In the genomic region with DNA sequence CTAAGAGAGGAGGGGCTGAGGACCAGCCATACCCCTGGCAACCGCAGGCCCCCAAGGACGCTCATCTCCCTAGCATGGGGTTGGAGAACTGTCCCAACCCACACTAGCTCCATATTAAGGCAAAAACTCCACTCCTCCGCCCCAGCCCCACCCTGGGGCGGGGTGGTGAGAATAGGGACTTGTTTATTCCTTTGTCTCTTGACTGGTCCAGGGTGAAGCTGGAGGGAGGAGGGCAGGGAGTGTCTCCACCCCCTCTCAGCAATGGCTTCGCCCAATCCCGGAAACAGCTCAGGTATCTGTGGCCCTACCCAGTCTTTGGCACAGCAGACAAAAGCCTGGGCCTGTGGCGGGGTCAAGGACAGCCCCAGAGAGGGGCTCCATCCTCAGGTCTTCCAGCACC, we compare ENCODE assay signal across 1 cellular context.
TF ChIP-seq lines count a peak whose summit lies in the region.

No MANE protein-coding gene starts in this region.

TF ChIP-seq in K562, 482 proteins besides CTCF, POLR2A, EP300 and RAD21:
- TF ChIP-seq ATF7 (IDR thresholded peaks at IDR 0.05), result peak; percentile 58; the same call in 1 of the 2 replicates
- TF ChIP-seq, protein P1, sequence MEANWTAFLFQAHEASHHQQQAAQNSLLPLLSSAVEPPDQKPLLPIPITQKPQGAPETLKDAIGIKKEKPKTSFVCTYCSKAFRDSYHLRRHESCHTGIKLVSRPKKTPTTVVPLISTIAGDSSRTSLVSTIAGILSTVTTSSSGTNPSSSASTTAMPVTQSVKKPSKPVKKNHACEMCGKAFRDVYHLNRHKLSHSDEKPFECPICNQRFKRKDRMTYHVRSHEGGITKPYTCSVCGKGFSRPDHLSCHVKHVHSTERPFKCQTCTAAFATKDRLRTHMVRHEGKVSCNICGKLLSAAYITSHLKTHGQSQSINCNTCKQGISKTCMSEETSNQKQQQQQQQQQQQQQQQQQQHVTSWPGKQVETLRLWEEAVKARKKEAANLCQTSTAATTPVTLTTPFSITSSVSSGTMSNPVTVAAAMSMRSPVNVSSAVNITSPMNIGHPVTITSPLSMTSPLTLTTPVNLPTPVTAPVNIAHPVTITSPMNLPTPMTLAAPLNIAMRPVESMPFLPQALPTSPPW (CRISPR knock-in tag; IDR thresholded peaks at IDR 0.05), result peak; percentile 52
- peak in 1 of 3 experiments; percentile 21 for TF ChIP-seq YY1 (IDR thresholded peaks at IDR 0.05; ENCODE audit: borderline replicate concordance in 1 of 3, control insufficient read depth in 1 of 3, extremely low read depth in 1 of 3, insufficient read depth in 3 of 3, insufficient read length in 1 of 3, insufficient replicate concordance in 2 of 3, low read depth in 1 of 3, low read length in 2 of 3)
- TF ChIP-seq SOX6 (IDR thresholded peaks at IDR 0.05), result 0 out of 2 replicates have a peak, but pooled peaks have one; percentile 28
- TF ChIP-seq, protein P2, sequence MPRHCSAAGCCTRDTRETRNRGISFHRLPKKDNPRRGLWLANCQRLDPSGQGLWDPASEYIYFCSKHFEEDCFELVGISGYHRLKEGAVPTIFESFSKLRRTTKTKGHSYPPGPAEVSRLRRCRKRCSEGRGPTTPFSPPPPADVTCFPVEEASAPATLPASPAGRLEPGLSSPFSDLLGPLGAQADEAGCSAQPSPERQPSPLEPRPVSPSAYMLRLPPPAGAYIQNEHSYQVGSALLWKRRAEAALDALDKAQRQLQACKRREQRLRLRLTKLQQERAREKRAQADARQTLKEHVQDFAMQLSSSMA (CRISPR knock-in tag; IDR thresholded peaks at IDR 0.05), result no peak
- TF ChIP-seq ELF1 (tag; IDR thresholded peaks at IDR 0.05), result peak; percentile 57
- TF ChIP-seq, protein P3, sequence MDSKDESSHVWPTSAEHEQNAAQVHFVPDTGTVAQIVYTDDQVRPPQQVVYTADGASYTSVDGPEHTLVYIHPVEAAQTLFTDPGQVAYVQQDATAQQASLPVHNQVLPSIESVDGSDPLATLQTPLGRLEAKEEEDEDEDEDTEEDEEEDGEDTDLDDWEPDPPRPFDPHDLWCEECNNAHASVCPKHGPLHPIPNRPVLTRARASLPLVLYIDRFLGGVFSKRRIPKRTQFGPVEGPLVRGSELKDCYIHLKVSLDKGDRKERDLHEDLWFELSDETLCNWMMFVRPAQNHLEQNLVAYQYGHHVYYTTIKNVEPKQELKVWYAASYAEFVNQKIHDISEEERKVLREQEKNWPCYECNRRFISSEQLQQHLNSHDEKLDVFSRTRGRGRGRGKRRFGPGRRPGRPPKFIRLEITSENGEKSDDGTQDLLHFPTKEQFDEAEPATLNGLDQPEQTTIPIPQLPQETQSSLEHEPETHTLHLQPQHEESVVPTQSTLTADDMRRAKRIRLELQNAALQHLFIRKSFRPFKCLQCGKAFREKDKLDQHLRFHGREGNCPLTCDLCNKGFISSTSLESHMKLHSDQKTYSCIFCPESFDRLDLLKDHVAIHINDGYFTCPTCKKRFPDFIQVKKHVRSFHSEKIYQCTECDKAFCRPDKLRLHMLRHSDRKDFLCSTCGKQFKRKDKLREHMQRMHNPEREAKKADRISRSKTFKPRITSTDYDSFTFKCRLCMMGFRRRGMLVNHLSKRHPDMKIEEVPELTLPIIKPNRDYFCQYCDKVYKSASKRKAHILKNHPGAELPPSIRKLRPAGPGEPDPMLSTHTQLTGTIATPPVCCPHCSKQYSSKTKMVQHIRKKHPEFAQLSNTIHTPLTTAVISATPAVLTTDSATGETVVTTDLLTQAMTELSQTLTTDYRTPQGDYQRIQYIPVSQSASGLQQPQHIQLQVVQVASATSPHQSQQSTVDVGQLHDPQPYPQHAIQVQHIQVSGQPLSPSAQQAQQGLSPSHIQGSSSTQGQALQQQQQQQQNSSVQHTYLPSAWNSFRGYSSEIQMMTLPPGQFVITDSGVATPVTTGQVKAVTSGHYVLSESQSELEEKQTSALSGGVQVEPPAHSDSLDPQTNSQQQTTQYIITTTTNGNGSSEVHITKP (IDR thresholded peaks at IDR 0.05; ENCODE audit: partially characterized antibody), result peak; percentile 96
- peak; percentile 35; the same call in 1 of the 2 replicates for TF ChIP-seq TCF7L2 (IDR thresholded peaks at IDR 0.05; ENCODE audit: low read depth, low read length)
- TF ChIP-seq FOXK2 (conservative IDR thresholded peaks at IDR 0.05 in 1 of 2, IDR thresholded peaks at IDR 0.05 in 1 of 2; ENCODE audit: low read depth in 2 of 2), result peak; percentile 38 to 79; a peak in 3 of 4 replicates
- TF ChIP-seq, protein P4, sequence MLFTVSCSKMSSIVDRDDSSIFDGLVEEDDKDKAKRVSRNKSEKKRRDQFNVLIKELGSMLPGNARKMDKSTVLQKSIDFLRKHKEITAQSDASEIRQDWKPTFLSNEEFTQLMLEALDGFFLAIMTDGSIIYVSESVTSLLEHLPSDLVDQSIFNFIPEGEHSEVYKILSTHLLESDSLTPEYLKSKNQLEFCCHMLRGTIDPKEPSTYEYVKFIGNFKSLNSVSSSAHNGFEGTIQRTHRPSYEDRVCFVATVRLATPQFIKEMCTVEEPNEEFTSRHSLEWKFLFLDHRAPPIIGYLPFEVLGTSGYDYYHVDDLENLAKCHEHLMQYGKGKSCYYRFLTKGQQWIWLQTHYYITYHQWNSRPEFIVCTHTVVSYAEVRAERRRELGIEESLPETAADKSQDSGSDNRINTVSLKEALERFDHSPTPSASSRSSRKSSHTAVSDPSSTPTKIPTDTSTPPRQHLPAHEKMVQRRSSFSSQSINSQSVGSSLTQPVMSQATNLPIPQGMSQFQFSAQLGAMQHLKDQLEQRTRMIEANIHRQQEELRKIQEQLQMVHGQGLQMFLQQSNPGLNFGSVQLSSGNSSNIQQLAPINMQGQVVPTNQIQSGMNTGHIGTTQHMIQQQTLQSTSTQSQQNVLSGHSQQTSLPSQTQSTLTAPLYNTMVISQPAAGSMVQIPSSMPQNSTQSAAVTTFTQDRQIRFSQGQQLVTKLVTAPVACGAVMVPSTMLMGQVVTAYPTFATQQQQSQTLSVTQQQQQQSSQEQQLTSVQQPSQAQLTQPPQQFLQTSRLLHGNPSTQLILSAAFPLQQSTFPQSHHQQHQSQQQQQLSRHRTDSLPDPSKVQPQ (CRISPR knock-in tag; IDR thresholded peaks at IDR 0.05; ENCODE audit: borderline replicate concordance), result no peak
- TF ChIP-seq SRF (CRISPR knock-in tag; IDR thresholded peaks at IDR 0.05), result peak in 1 of 2 experiments; percentile 89; a peak in 2 of 4 replicates
- no peak for TF ChIP-seq CC2D1A (IDR thresholded peaks at IDR 0.05)
- TF ChIP-seq, protein P5, sequence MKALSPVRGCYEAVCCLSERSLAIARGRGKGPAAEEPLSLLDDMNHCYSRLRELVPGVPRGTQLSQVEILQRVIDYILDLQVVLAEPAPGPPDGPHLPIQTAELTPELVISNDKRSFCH (CRISPR knock-in tag; IDR thresholded peaks at IDR 0.05), result no peak
- TF ChIP-seq, protein P5 (tag; IDR thresholded peaks at IDR 0.05), result 0 out of 2 replicates have a peak, but pooled peaks have one; percentile 27
- no peak for TF ChIP-seq ZC3H4 (CRISPR knock-in tag; IDR thresholded peaks at IDR 0.05; ENCODE audit: borderline replicate concordance)
TF ChIP-seq in K562: peak in this region for 10.
